In genomic region chr7:70051726-70052125, GRCh38 we compare ENCODE assay signal across 14 cellular contexts.
DNase-seq lines count a peak whose midpoint lies in the region.
"Had no signal": no experiment of that assay in that cellular context is flagged by ENCODE, and none has a peak within 500 bp of the region (broad histone marks: within the 10 kb centered on the region; RNA-seq: fewer than 3 reads in every experiment).

No MANE protein-coding gene starts in this region.

- DNase-seq in DMS153 (lab: John Stamatoyannopoulos, UW) = peak; percentile 26
- no peak for DNase-seq in DMS153 treated with DMSO at 0.1 percent for 48 hours (lab: John Stamatoyannopoulos, UW; ENCODE audit: unreplicated experiment)
- DNase-seq in M059J (ENCODE audit: low read depth) = peak; percentile 28
- peak; percentile 40 for DNase-seq in NCI-H748 treated with DMSO at 0.1 percent for 48 hours (lab: John Stamatoyannopoulos, UW)
- DNase-seq in fibroblast of peridontal ligament (ENCODE audit: extremely low read depth) = peak; percentile 5
- DNase-seq in NCI-H345 treated with DMSO at 0.1 percent for 48 hours (lab: John Stamatoyannopoulos, UW; ENCODE audit: unreplicated experiment) = no peak
- DNase-seq in SIG-M5 (lab: John Stamatoyannopoulos, UW) = no peak
- no peak for DNase-seq in NCI-H1436 (lab: John Stamatoyannopoulos, UW)
- DNase-seq: CD4-positive, CD25-positive, alpha-beta regulatory T cell; DMS53; HFFc6; Kasumi-1; NCI-H1694 treated with DMSO at 0.1 percent for 48 hours; NCI-H345 had no signal

Comparison
In these comparisons a context has a peak if more than half of its experiments do, and no peak if none do; other contexts are left out.
1. DNase-seq: peak in DMS153 (single experiment), M059J (single experiment), NCI-H748 treated with DMSO at 0.1 percent for 48 hours (single experiment) and fibroblast of peridontal ligament (single experiment); none in DMS153 treated with DMSO at 0.1 percent for 48 hours (single experiment), NCI-H345 treated with DMSO at 0.1 percent for 48 hours (single experiment), SIG-M5 (single experiment) and NCI-H1436 (single experiment).